ENCODE assay signal across 8 cellular contexts in the genomic region with DNA sequence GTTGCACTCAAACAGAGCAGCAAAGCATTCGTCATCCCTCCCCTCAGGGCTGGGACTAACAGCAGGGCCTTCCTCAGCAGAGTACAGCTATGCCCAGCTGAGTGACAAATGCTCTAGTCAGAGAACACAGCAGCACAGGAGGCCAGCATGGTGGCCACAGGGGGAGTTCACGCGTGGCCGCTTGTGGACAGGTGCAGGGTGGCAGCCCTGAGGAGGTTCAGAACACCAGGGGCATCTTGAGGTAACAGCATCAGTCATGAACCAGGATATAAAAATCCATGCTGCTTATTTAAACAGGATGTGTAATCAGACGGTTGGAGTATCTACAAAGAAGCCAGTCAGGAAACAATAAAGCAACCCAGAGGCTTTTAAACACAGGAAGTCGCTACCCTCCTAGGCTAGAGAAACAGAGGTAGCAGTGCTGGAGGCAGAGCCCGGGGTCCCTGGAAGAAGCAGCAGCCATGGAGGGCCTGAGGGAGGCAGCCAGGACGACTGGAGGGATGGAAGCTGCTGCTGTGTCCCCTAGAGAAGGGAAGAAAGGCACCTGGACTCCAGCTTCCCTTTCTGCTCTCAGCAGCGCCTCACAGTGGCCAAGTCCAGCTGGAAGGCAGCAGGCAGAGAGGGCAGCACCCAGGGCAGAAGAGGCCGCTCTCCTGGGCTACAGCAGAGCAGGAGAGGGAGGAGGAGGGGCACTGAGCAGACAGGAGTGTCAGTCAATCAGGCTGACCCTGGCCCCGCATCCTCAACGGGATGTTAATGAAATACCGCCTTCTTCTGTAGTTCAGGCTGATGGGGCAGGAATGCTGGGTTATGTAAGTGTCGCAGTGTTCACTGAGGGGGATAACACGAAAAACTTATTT.
DNase-seq lines count a peak whose midpoint lies in the region; ATAC-seq and TF ChIP-seq lines count a peak whose summit lies in the region.

No MANE protein-coding gene starts in this region.

- H3K4me1 Mint-ChIP-seq in endothelial cell (ENCODE audit: unreplicated experiment) (peaks cover 43% of the 10 kb centered on the region), natural killer cell (peaks cover 95 to 97% of the 10 kb centered on the region in 2 donors)

- H3K4me3 Mint-ChIP-seq in endothelial cell (ENCODE audit: unreplicated experiment) (no peak overlapping the region), natural killer cell (peak overlapping the region; percentile 94)

- no peak overlapping the region for H3K27ac Mint-ChIP-seq in endothelial cell (ENCODE audit: unreplicated experiment)
- H3K27ac Mint-ChIP-seq in natural killer cell, result peak overlapping the region; percentile 97 to 99

- ATAC-seq in natural killer cell (peak; percentile 40 to 46 (median 45)), HG03460 (IDR thresholded peaks at IDR 0.05; ENCODE audit: unreplicated experiment) (no peak)

- H3K9me3 Mint-ChIP-seq in endothelial cell (ENCODE audit: unreplicated experiment), result no peaks in the 10 kb centered on the region
- H3K9me3 Mint-ChIP-seq in natural killer cell, result peaks cover 2% of the 10 kb centered on the region in 2 donors

- H3K27me3 Mint-ChIP-seq in endothelial cell (ENCODE audit: unreplicated experiment) (peaks cover 5% of the 10 kb centered on the region), natural killer cell (ENCODE audit: low read depth in 2 of 2) (no peaks in the 10 kb centered on the region)

- intact Hi-C loops in natural killer cell (cut with micrococcal nuclease), result loop anchor here (10.0 kb wide), 1 partner anchor 1489 kb away; no protein-coding TSS in a partner anchor

- DNase-seq in NCI-H345 (lab: John Stamatoyannopoulos, UW) (peak; percentile 2), NCI-H345 treated with DMSO at 0.1 percent for 48 hours (lab: John Stamatoyannopoulos, UW; ENCODE audit: unreplicated experiment) (no peak), MV-4-11 (lab: John Stamatoyannopoulos, UW) (peak; percentile 73), endothelial cell (ENCODE audit: low spot score) (peak; percentile 83), natural killer cell (peak; percentile 60), DMS114 treated with DMSO at 0.1 percent for 48 hours (lab: John Stamatoyannopoulos, UW; ENCODE audit: unreplicated experiment) (no peak)
- peak; percentile 68 to 78 for DNase-seq in activated CD4-positive, alpha-beta T cell treated with anti-CD3 and anti-CD28 coated beads for 24 hours (ENCODE audit: low read depth in 2 of 2)

- H3K36me3 Mint-ChIP-seq in endothelial cell (ENCODE audit: low read depth, unreplicated experiment) (no peaks in the 10 kb centered on the region), natural killer cell (peaks cover 7% of the 10 kb centered on the region)

- TF ChIP-seq CTCF in endothelial cell (IDR thresholded peaks at IDR 0.05; ENCODE audit: unreplicated experiment) (no peak), natural killer cell (IDR thresholded peaks at IDR 0.05) (peak; percentile 43)

Comparison
In these comparisons a context has a peak if more than half of its experiments do, and no peak if none do; other contexts are left out.
1. DNase-seq: peak in NCI-H345 (single experiment), MV-4-11 (single experiment), activated CD4-positive, alpha-beta T cell treated with anti-CD3 and anti-CD28 coated beads for 24 hours (2 of 2), endothelial cell (single experiment) and natural killer cell (single experiment); none in NCI-H345 treated with DMSO at 0.1 percent for 48 hours (single experiment) and DMS114 treated with DMSO at 0.1 percent for 48 hours (single experiment).